Comparison of ENCODE assay signal across 16 cellular contexts in the genomic region with DNA sequence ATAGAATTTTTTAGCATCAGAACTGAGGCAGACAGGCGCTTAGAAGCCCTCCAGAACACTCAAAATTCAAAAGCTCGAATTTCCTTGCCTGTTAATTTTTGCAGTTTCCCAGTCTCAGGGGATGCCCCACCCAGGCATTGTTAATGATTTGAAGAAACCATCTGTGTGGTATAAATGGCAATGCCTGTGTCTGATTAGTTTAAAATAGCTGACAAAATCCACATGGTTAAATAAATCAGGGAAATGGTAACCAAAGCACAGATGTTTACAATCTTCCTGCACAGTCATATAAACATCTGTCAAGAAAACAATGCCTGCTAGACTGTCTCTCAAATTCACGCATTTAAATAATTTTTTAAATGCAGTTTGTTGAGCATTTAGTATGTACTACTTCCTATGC.
"Had no signal": no experiment of that assay in that cellular context is flagged by ENCODE, and none has a peak within 500 bp of the region (broad histone marks: within the 10 kb centered on the region; RNA-seq: fewer than 3 reads in every experiment).

No MANE protein-coding gene starts in this region.

- H3K27ac ChIP-seq: adrenal gland, coronary artery, epithelial cell of prostate, parathyroid adenoma, testis had no signal

- H3K36me3 ChIP-seq: adrenal gland had no signal

- DNase-seq: activated CD4-positive, alpha-beta T cell treated with anti-CD3 and anti-CD28 coated beads, Interleukin-2, amount 10 ng/mL, durations not matched to agents 24 days and 14 days; activated naive CD4-positive, alpha-beta T cell treated with anti-CD3 and anti-CD28 coated beads for 36 hours; adrenal gland; central memory CD4-positive, alpha-beta T cell; effector CD4-positive, alpha-beta T cell; head of caudate nucleus; retina; stimulated activated CD4-positive, alpha-beta T cell treated with anti-CD3 and anti-CD28 coated beads, Interleukin-15, amount 100 ng/mL, for 24 hours; stimulated activated CD4-positive, alpha-beta T cell treated with anti-CD3 and anti-CD28 coated beads, Interleukin-4, amount 100 ng/mL, for 4 hours; stimulated activated naive CD8-positive, alpha-beta T cell treated with anti-CD3 and anti-CD28 coated beads, Interleukin-15, amount 100 ng/mL, for 72 hours; testis had no signal

- H3K27me3 ChIP-seq: adrenal gland, testis had no signal

- H3K4me1 ChIP-seq: parathyroid adenoma, testis had no signal

- ATAC-seq: left lobe of liver; stimulated activated naive CD8-positive, alpha-beta T cell treated with anti-CD3 and anti-CD28 coated beads, Interleukin-15, amount 100 ng/mL, for 72 hours; WTC11 had no signal

- H3K9ac ChIP-seq: parathyroid adenoma had no signal

- H3K9me3 ChIP-seq: adrenal gland, testis had no signal

- H3K79me2 ChIP-seq: parathyroid adenoma had no signal

- H3K4me3 ChIP-seq: adrenal gland, coronary artery, testis had no signal

- H2AFZ ChIP-seq: parathyroid adenoma had no signal
